Comparison of ENCODE assay signal across 7 cellular contexts in the genomic region with DNA sequence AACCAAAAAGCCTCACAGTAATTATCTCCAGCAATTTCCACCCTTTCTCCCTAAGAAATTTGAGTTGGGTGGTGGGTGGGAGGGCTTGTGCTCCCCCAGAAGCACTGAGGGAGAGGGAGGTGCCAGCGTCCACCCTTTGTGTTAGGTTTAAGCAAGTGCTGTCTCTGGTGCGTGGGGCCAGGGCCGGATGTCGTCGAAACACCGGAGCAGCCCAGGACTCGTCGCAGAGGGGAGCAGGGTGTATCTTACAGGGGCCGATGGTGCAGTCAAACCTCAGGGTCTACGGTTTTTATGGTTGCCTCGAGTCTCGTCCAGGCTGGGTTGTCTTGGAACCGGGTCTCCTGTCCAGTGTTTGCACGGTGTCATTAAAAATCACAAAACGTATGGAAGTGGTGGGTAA.
"Had no signal": no experiment of that assay in that cellular context is flagged by ENCODE, and none has a peak within 500 bp of the region (broad histone marks: within the 10 kb centered on the region; RNA-seq: fewer than 3 reads in every experiment).

No MANE protein-coding gene starts in this region.

- H3K4me3 Mint-ChIP-seq: HFFc6, IgD-negative memory B cell had no signal

- H3K9me3 Mint-ChIP-seq: HFFc6, IgD-negative memory B cell had no signal

- H3K36me3 Mint-ChIP-seq: IgD-negative memory B cell had no signal

- ATAC-seq: HCT116, HepG2 had no signal

- H3K27ac Mint-ChIP-seq: HFFc6 had no signal

- DNase-seq: GM23248, GOT3, H7, HFFc6 had no signal
